Comparison of ENCODE assay signal across 8 cellular contexts in genomic region chr12:24695103-24695502, GRCh38.
"Had no signal": no experiment of that assay in that cellular context is flagged by ENCODE, and none has a peak within 500 bp of the region (broad histone marks: within the 10 kb centered on the region; RNA-seq: fewer than 3 reads in every experiment).

No MANE protein-coding gene starts in this region.

- H3K4me3 ChIP-seq: GM23338 had no signal

- H2AFZ ChIP-seq: GM23338 had no signal

- H3K9ac ChIP-seq: KMS-11 had no signal

- H3K27ac ChIP-seq: KMS-11 had no signal

- ATAC-seq: GM23338 had no signal

- H3K4me2 ChIP-seq: GM23338, KMS-11 had no signal

- DNase-seq: H9, HCEC 1CT, KBM-7 had no signal

- FAIRE-seq: H1, H54, HTR-8/SVneo had no signal
